Comparison of ENCODE assay signal across 8 cellular contexts in the genomic region with DNA sequence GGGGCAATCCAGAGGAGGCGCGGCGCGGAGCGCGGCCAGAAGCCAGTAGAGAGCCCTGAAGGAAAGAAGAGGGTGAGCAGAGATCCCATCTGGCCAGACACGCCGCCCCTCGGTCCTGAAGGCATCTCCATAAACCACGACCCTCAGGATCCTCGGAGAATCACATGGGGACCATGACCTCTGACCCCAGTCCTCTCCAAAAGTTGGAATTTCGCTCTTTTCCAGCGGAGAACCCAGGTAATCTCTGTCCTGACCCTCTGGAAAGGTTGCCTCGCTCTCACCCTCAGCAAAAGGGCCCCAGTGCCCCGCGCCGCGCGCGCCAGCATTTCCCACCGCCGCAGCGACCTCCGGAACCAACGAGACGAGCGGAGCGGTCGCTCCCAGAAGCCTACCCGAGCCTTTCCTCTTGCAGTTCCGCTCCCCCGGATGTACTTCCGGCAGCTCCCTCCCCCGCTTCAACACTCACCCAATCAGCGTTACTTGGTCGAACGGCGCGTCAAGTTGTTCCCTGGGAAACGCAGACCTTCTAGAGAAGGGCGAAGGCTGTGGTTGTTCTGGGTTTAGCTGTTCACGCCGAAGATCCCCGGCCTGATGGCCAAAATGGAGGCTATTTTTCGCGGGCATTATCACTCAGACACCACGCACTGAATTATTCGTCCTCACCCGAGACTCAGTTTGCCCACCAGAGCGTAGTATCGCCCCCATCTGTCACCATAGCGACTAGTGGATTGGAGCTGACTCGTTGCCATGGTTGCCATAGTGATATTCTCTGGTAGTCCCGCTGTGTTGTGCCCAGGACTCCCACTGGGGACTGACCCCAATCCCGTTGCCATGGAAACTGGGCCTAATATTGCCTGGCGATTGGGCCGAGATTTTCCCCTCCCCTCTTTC. TPM values are rescaled to one million over a fixed set of nuclear protein-coding genes. Genes with fewer than 3 reads are reported as not detected.
DNase-seq lines count a peak whose midpoint lies in the region; ATAC-seq and TF ChIP-seq lines count a peak whose summit lies in the region.

STOML2 (minus strand) TSS at position 363 of the 891 bp plus-strand sequence; CDS start at position 326, 37 bp downstream.

- H3K4me3 ChIP-seq in mucosa of descending colon, result peak within 1 kb of the TSS; percentile 50

- no peaks in the 10 kb centered on the region for H3K36me3 ChIP-seq in mucosa of descending colon (ENCODE audit: low read depth)

- H3K4me1 Mint-ChIP-seq in IgD-negative memory B cell, result peaks cover 6 to 18% (median 10%) of the 10 kb centered on the region in 3 donors

- ATAC-seq in GM21529 (IDR thresholded peaks at IDR 0.05; ENCODE audit: unreplicated experiment), result peak; percentile 97
- peak; percentile 99 for ATAC-seq in mucosa of descending colon

- H3K27ac Mint-ChIP-seq in IgD-negative memory B cell, result peak within 1 kb of the TSS; percentile 79 to 99 (median 98)

- peak within 1 kb of the TSS; percentile 86 to 97 (median 93) for H3K4me3 Mint-ChIP-seq in IgD-negative memory B cell

- H3K27me3 Mint-ChIP-seq in IgD-negative memory B cell, result no peaks in the 10 kb centered on the region

- H3K9me3 Mint-ChIP-seq in IgD-negative memory B cell, result no peaks in the 10 kb centered on the region

- peaks cover 3% of the 10 kb centered on the region for H3K36me3 Mint-ChIP-seq in IgD-negative memory B cell

- H3K4me1 ChIP-seq in mucosa of descending colon (ENCODE audit: low read depth), result peaks cover 10% of the 10 kb centered on the region

- H3K9me3 ChIP-seq in mucosa of descending colon, result no peaks in the 10 kb centered on the region

- H3K27ac ChIP-seq in epithelial cell of prostate, result peak within 1 kb of the TSS; percentile 64

- intact Hi-C loops in mucosa of descending colon (cut with DNase I, micrococcal nuclease), result no loop called here

- no peak for TF ChIP-seq CTCF in mucosa of descending colon (IDR thresholded peaks at IDR 0.05)

- DNase-seq in DMS 273 treated with DMSO at 0.1 percent for 48 hours (lab: John Stamatoyannopoulos, UW) (peak; percentile 94), OCI-M2 (lab: John Stamatoyannopoulos, UW; ENCODE audit: unreplicated experiment) (peak; percentile 28), activated T-cell treated with anti-CD3 and anti-CD28 coated beads for 4 hours (peak; percentile 85), epithelial cell of prostate (ENCODE audit: low read depth, low spot score) (peak; percentile 83), mucosa of descending colon (peak; percentile 92 to 96 (median 95))
- DNase-seq in stimulated activated CD8-positive, alpha-beta memory T cell treated with anti-CD3 and anti-CD28 coated beads, Interleukin-4, amount 100 ng/mL, for 24 hours (ENCODE audit: low read depth), result peak; percentile 86

RNA-seq across cellular contexts. Expression of gene STOML2, which starts in this region (rescaled TPM):
- polyA plus RNA-seq in IgD-negative memory B cell, result 89.9 TPM
- total RNA-seq in mucosa of descending colon, result 100 to 1,000 TPM in 2 of 3 donors, 10 to 100 TPM in 1; 96.3 to 109 (median 100) TPM

Comparison
In these comparisons a context has a peak if more than half of its experiments do, and no peak if none do; other contexts are left out.
1. Peak in every context shown above with its lines: DNase-seq, ATAC-seq, H3K4me3 ChIP-seq and H3K27ac ChIP-seq.
2. DNase-seq: peak in every context shown above with its lines; median percentile 95 in mucosa of descending colon; 94 in DMS 273 treated with DMSO at 0.1 percent for 48 hours; 86 in stimulated activated CD8-positive, alpha-beta memory T cell treated with anti-CD3 and anti-CD28 coated beads, Interleukin-4, amount 100 ng/mL, for 24 hours; 85 in activated T-cell treated with anti-CD3 and anti-CD28 coated beads for 4 hours; 83 in epithelial cell of prostate; 28 in OCI-M2.